26 cellular contexts compared by ENCODE assay signal in the genomic region with DNA sequence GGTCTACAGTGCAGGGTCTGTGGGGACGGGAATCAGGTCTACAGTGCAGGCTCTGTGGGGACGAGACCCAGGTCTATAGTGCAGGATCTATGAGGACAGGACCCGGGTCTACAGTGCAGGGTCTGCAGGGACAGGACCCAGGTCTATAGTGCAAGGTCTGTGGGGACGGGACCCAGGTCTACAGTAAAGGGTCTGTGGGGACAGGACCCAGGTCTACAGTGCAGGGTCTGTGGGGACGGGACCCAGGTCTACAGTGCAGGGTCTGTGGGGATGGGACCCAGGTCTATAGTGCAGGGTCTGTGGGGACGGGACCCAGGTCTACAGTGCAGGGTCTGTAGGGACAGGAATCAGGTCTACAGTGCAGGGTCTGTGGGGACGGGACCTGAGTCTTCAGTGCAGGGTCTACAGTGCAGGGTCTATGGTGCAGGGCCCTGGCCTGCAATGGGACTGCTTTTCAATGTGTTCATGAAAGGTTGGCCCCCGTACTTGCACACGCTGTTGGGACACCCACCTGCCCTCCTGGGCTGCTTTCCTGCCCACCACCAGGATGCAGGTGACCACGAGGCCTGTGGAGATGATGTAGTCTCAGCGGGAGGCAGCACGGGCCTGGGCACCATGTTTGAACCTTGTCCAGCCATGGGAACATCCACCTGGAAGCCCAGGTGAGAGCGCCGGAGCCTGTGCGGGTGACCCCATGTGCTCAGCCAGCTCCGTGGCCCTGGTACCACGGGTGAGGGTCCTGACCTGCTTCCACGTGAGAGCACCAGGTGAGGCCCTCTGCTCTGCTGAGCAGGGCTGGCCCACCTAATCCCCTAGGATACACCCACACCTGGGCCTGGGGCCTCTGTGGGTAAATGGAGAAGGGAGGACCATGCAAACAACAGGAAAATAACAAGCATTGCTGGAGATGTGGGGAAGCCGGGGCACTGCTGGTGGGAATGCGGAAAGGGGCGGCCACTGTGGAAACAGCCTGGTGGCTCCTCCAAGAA.
"Had no signal": no experiment of that assay in that cellular context is flagged by ENCODE, and none has a peak within 500 bp of the region (broad histone marks: within the 10 kb centered on the region; RNA-seq: fewer than 3 reads in every experiment).

No MANE protein-coding gene starts in this region.

- H3K9me3 Mint-ChIP-seq: activated naive CD4-positive, alpha-beta T cell treated with anti-CD3 and anti-CD28 coated beads, Interleukin-2, amount 50 U/mL, for 72 hours; activated naive CD8-positive, alpha-beta T cell treated with anti-CD3 and anti-CD28 coated beads, Interleukin-2, amount 50 U/mL, for 24 hours; activated T-cell treated with anti-CD3 and anti-CD28 coated beads, Interleukin-2, amount 50 U/mL, for 24 hours; T-cell had no signal

- H3K36me3 Mint-ChIP-seq: activated CD8-positive, alpha-beta memory T cell treated with anti-CD3 and anti-CD28 coated beads, Interleukin-2, amount 10 ng/mL, durations not matched to agents 7 days and 5 days; activated naive CD4-positive, alpha-beta T cell treated with anti-CD3 and anti-CD28 coated beads, Interleukin-2, amount 50 U/mL, for 72 hours; brain; T-cell had no signal

- H3K27me3 Mint-ChIP-seq: brain had no signal

- H3K4me3 ChIP-seq: cardiac muscle cell, SK-N-MC had no signal

- FAIRE-seq: astrocyte, TTC549 had no signal

- H3K9ac ChIP-seq: KMS-11 had no signal

- H3K4me3 Mint-ChIP-seq: activated CD8-positive, alpha-beta memory T cell treated with anti-CD3 and anti-CD28 coated beads, Interleukin-2, amount 10 ng/mL, durations not matched to agents 7 days and 5 days; activated naive CD8-positive, alpha-beta T cell treated with anti-CD3 and anti-CD28 coated beads, Interleukin-2, amount 50 U/mL, for 24 hours; activated T-cell treated with anti-CD3 and anti-CD28 coated beads, Interleukin-2, amount 50 U/mL, for 24 hours; brain; T-cell had no signal

- H3K4me1 Mint-ChIP-seq: activated CD8-positive, alpha-beta memory T cell treated with anti-CD3 and anti-CD28 coated beads, Interleukin-2, amount 10 ng/mL, durations not matched to agents 7 days and 5 days; activated naive CD8-positive, alpha-beta T cell treated with anti-CD3 and anti-CD28 coated beads, Interleukin-2, amount 50 U/mL, for 24 hours had no signal

- ATAC-seq: activated CD8-positive, alpha-beta memory T cell treated with anti-CD3 and anti-CD28 coated beads, Interleukin-2, amount 10 ng/mL, durations not matched to agents 7 days and 5 days; activated naive CD4-positive, alpha-beta T cell treated with anti-CD3 and anti-CD28 coated beads, Interleukin-2, amount 50 U/mL, for 72 hours; activated naive CD8-positive, alpha-beta T cell treated with anti-CD3 and anti-CD28 coated beads, Interleukin-2, amount 50 U/mL, for 24 hours; T-cell had no signal

- DNase-seq: activated CD4-positive, CD25-positive, alpha-beta regulatory T cell; activated CD8-positive, alpha-beta memory T cell treated with anti-CD3 and anti-CD28 coated beads, Interleukin-2, amount 10 ng/mL, durations not matched to agents 7 days and 5 days; activated effector memory CD4-positive, alpha-beta T cell treated with anti-CD3 and anti-CD28 coated beads, Interleukin-2, amount 50 U/mL, for 16 hours; activated naive CD4-positive, alpha-beta T cell treated with Interleukin-2 at 50 U/mL for 16 hours; activated naive CD8-positive, alpha-beta T cell treated with anti-CD3 and anti-CD28 coated beads, Interleukin-2, amount 50 U/mL, for 24 hours; activated T-cell treated with anti-CD3 and anti-CD28 coated beads, Interleukin-2, amount 50 U/mL, for 24 hours; amygdala; NCI-H1092; NCI-H1417; NCI-H1694; NCI-H2029; NCI-H2107; NCI-H2171 treated with DMSO at 0.1 percent for 48 hours; NCI-H226; NCI-H526; NCI-H82; T-helper 2 cell; T1000 had no signal

- H3K27ac ChIP-seq: cardiac muscle cell, KMS-11, SK-N-MC had no signal

- H3K36me3 ChIP-seq: cardiac muscle cell had no signal

- H3K27ac Mint-ChIP-seq: activated CD8-positive, alpha-beta memory T cell treated with anti-CD3 and anti-CD28 coated beads, Interleukin-2, amount 10 ng/mL, durations not matched to agents 7 days and 5 days; activated naive CD4-positive, alpha-beta T cell treated with anti-CD3 and anti-CD28 coated beads, Interleukin-2, amount 50 U/mL, for 72 hours; activated naive CD8-positive, alpha-beta T cell treated with anti-CD3 and anti-CD28 coated beads, Interleukin-2, amount 50 U/mL, for 24 hours; activated T-cell treated with anti-CD3 and anti-CD28 coated beads, Interleukin-2, amount 50 U/mL, for 24 hours; brain; T-cell had no signal

- H3K4me2 ChIP-seq: KMS-11 had no signal
